In genomic region chr3:152772622-152773021, GRCh38 we compare ENCODE assay signal across 21 cellular contexts.
DNase-seq lines count a peak whose midpoint lies in the region; ATAC-seq, FAIRE-seq and TF ChIP-seq lines count a peak whose summit lies in the region.
"Had no signal": no experiment of that assay in that cellular context is flagged by ENCODE, and none has a peak within 500 bp of the region (broad histone marks: within the 10 kb centered on the region; RNA-seq: fewer than 3 reads in every experiment).

No MANE protein-coding gene starts in this region.

- H3K9ac ChIP-seq in K562 (ENCODE audit: insufficient read depth in 1 of 2, low read depth in 2 of 2, low read length in 2 of 2), result no peak overlapping the region
- H3K9ac ChIP-seq: BLaER1 had no signal

- H3K9me3 ChIP-seq in K562 (replicated peaks; ENCODE audit: control insufficient read depth, insufficient read depth, low read depth, low read length), result no peaks in the 10 kb centered on the region
- H3K9me3 ChIP-seq: BLaER1, Caco-2 had no signal

- FAIRE-seq in GM12892 (lab: Jason Lieb, UNC), result peak; percentile 38
- no peak for FAIRE-seq in K562 (lab: Jason Lieb, UNC)
- FAIRE-seq: A204.1, G401.6 had no signal

- WGBS in K562 (ENCODE audit: insufficient coverage, low coverage, missing lambda C conversion rate), result 0% methylated on average over 1 of the region's 1 CpG

- H3K4me3 Mint-ChIP-seq in mesothelial cell of epicardium, result no peak overlapping the region
- H3K4me3 Mint-ChIP-seq in nephron, result no peak overlapping the region
- H3K4me3 Mint-ChIP-seq: B cell; CD4-positive, CD25-positive, alpha-beta regulatory T cell; CD8-positive, alpha-beta T cell; H9 had no signal

- H3K4me1 ChIP-seq in K562 (replicated peaks in 1 of 2; ENCODE audit: control insufficient read depth in 2 of 2, insufficient read depth in 2 of 2, low read length in 2 of 2), result no peaks in the 10 kb centered on the region
- H3K4me1 ChIP-seq: BLaER1 had no signal

- no peak for ATAC-seq in K562
- ATAC-seq: CD8-positive, alpha-beta T cell; HCT116 had no signal

- H3K4me3 ChIP-seq in K562, result no peak overlapping the region
- H3K4me3 ChIP-seq: BLaER1 had no signal

- no peaks in the 10 kb centered on the region for H3K79me2 ChIP-seq in K562 (ENCODE audit: control insufficient read depth, insufficient read depth, low read length)

- H3K27me3 ChIP-seq in K562 (ENCODE audit: control insufficient read depth in 2 of 2, insufficient read depth in 2 of 2, low read length in 2 of 2), result no peaks in the 10 kb centered on the region
- H3K27me3 ChIP-seq: BLaER1 had no signal

- no peak overlapping the region for H3K4me2 ChIP-seq in K562 (ENCODE audit: insufficient read depth, low read length)
- H3K4me2 ChIP-seq: BLaER1 had no signal

- in situ Hi-C loops in K562 (cut with MboI), result no loop called here

- no peaks in the 10 kb centered on the region for H4K20me1 ChIP-seq in K562 (replicated peaks; ENCODE audit: control insufficient read depth, insufficient read depth, low read length)
- H4K20me1 ChIP-seq: BLaER1 had no signal

- TF ChIP-seq RAD21 in K562 (CRISPR knock-in tag; conservative IDR thresholded peaks at IDR 0.05 in 1 of 2, IDR thresholded peaks at IDR 0.05 in 1 of 2), result no peak

- no peaks in the 10 kb centered on the region for H3K36me3 Mint-ChIP-seq in mesothelial cell of epicardium
- H3K36me3 Mint-ChIP-seq in nephron (ENCODE audit: low read depth), result no peaks in the 10 kb centered on the region
- H3K36me3 Mint-ChIP-seq: CD4-positive, CD25-positive, alpha-beta regulatory T cell; CD8-positive, alpha-beta T cell had no signal

- no peak for TF ChIP-seq POLR2A in GM12892 (IDR thresholded peaks at IDR 0.05; ENCODE audit: low read depth, low read length)
- TF ChIP-seq POLR2A in K562 (conservative IDR thresholded peaks at IDR 0.05), result no peak

- no peak overlapping the region for H3K27ac ChIP-seq in K562 (ENCODE audit: extremely low read depth, low read depth, low read length)
- H3K27ac ChIP-seq: 22Rv1, BLaER1, C4-2B had no signal

- H3K27me3 Mint-ChIP-seq in mesothelial cell of epicardium (ENCODE audit: low read depth), result no peaks in the 10 kb centered on the region
- peaks cover 3% of the 10 kb centered on the region for H3K27me3 Mint-ChIP-seq in nephron (ENCODE audit: low read depth)
- H3K27me3 Mint-ChIP-seq: B cell; CD4-positive, CD25-positive, alpha-beta regulatory T cell had no signal

- no TSS peak for BruUV-seq in K562 (replicated peaks; lab: Mats Ljungman, UMichigan)

- CTCF ChIA-PET in K562 (lab: Yijun Ruan, JAX; ENCODE audit: low intra/inter-chr PET ratio), result no interaction called here

- no peak overlapping the region for H2AFZ ChIP-seq in K562 (ENCODE audit: low read depth, low read length)

- TF ChIP-seq EP300 in K562 (IDR thresholded peaks at IDR 0.05; ENCODE audit: low read length), result no peak

- peaks cover 3% of the 10 kb centered on the region for H3K9me3 Mint-ChIP-seq in mesothelial cell of epicardium
- H3K9me3 Mint-ChIP-seq in nephron, result peaks cover 6% of the 10 kb centered on the region
- H3K9me3 Mint-ChIP-seq: CD8-positive, alpha-beta T cell had no signal

- H3K27ac Mint-ChIP-seq in mesothelial cell of epicardium, result peak overlapping the region; percentile 1
- H3K27ac Mint-ChIP-seq in nephron, result peak overlapping the region; percentile 50 to 70 (median 57)
- H3K27ac Mint-ChIP-seq: B cell; CD4-positive, CD25-positive, alpha-beta regulatory T cell; CD8-positive, alpha-beta T cell; H9 had no signal

- H3K4me1 Mint-ChIP-seq in mesothelial cell of epicardium (peaks cover 6% of the 10 kb centered on the region), nephron (peaks cover 18% of the 10 kb centered on the region)
- H3K4me1 Mint-ChIP-seq: B cell; CD4-positive, CD25-positive, alpha-beta regulatory T cell; H9 had no signal

- H3K36me3 ChIP-seq in K562 (ENCODE audit: control insufficient read depth, insufficient read depth, low read length), result no peaks in the 10 kb centered on the region
- H3K36me3 ChIP-seq: BLaER1 had no signal

- no peak for TF ChIP-seq CTCF in K562 (IDR thresholded peaks at IDR 0.05 in 2 of 3, conservative IDR thresholded peaks at IDR 0.05 in 1 of 3; ENCODE audit: insufficient read depth in 2 of 3, low read depth in 1 of 3, low read length in 3 of 3)
- TF ChIP-seq CTCF in mesothelial cell of epicardium (IDR thresholded peaks at IDR 0.05; ENCODE audit: unreplicated experiment), result no peak
- no peak for TF ChIP-seq CTCF in nephron (IDR thresholded peaks at IDR 0.05; ENCODE audit: unreplicated experiment in 3 of 3)

- intact Hi-C loops in K562 (cut with micrococcal nuclease), result no loop called here

- POLR2A ChIA-PET in K562 (lab: Yijun Ruan, JAX), result interaction anchor here (1.1 to 1.3 kb wide), 2 partner anchors 22 to 117 kb away, joined by 3 to 4 read pairs; no protein-coding TSS in a partner anchor

- no peaks in the 10 kb centered on the region for H3K9me1 ChIP-seq in K562 (ENCODE audit: control insufficient read depth, insufficient read depth, low read length)

- DNase-seq in GM12892 (ENCODE audit: insufficient read length) (no peak), K562 (ENCODE audit: extremely low read depth in 1 of 4, low spot score in 3 of 4) (no peak), mesothelial cell of epicardium (ENCODE audit: low spot score in 2 of 2, unreplicated experiment in 2 of 2) (no peak), NCI-H146 (lab: John Stamatoyannopoulos, UW) (no peak), Kasumi-1 (lab: John Stamatoyannopoulos, UW) (no peak), GOT3 (lab: John Stamatoyannopoulos, UW) (no peak)
- DNase-seq in stimulated activated CD8-positive, alpha-beta memory T cell treated with anti-CD3 and anti-CD28 coated beads, Interleukin-4, amount 100 ng/mL, for 48 hours, result no peak
- DNase-seq: Caco-2; CD4-positive, CD25-positive, alpha-beta regulatory T cell; CD8-positive, alpha-beta T cell; DMS153; DND-41; H9 had no signal

TF ChIP-seq in K562, 482 proteins besides CTCF, POLR2A, EP300 and RAD21:
- no peak for TF ChIP-seq CEBPG (CRISPR knock-in tag; IDR thresholded peaks at IDR 0.05)
- no peak for TF ChIP-seq CEBPG (tag; conservative IDR thresholded peaks at IDR 0.05 in 1 of 2, IDR thresholded peaks at IDR 0.05 in 1 of 2)
- TF ChIP-seq, protein P1, sequence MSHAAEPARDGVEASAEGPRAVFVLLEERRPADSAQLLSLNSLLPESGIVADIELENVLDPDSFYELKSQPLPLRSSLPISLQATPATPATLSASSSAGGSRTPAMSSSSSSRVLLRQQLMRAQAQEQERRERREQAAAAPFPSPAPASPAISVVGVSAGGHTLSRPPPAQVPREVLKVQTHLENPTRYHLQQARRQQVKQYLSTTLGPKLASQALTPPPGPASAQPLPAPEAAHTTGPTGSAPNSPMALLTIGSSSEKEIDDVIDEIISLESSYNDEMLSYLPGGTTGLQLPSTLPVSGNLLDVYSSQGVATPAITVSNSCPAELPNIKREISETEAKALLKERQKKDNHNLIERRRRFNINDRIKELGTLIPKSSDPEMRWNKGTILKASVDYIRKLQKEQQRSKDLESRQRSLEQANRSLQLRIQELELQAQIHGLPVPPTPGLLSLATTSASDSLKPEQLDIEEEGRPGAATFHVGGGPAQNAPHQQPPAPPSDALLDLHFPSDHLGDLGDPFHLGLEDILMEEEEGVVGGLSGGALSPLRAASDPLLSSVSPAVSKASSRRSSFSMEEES (CRISPR knock-in tag; IDR thresholded peaks at IDR 0.05), result peak; percentile 66
- TF ChIP-seq RAD51 (IDR thresholded peaks at IDR 0.05; ENCODE audit: borderline replicate concordance, low read depth), result 0 out of 2 replicates have a peak, but pooled peaks have one; percentile 19
- no peak for TF ChIP-seq CBX1 (IDR thresholded peaks at IDR 0.05; ENCODE audit: low read depth)
TF ChIP-seq in K562: peak in this region for 2.
